19 cellular contexts compared by ENCODE assay signal in genomic region chr2:61268249-61268648, GRCh38.
"Had no signal": no experiment of that assay in that cellular context is flagged by ENCODE, and none has a peak within 500 bp of the region (broad histone marks: within the 10 kb centered on the region; RNA-seq: fewer than 3 reads in every experiment).

No MANE protein-coding gene starts in this region.

- H3K79me2 ChIP-seq: hepatocyte had no signal

- H3K36me3 ChIP-seq: colonic mucosa had no signal

- H3K4me1 ChIP-seq: ascending aorta, colonic mucosa, lower lobe of right lung, psoas muscle, spleen, transverse colon had no signal

- H3K27ac ChIP-seq: ascending aorta, colonic mucosa, hepatocyte, lower lobe of right lung, psoas muscle, spleen, transverse colon had no signal

- DNase-seq: activated CD4-positive, alpha-beta T cell treated with anti-CD3 and anti-CD28 coated beads, Interleukin-2, amount 50 U/mL, for 48 hours; activated CD8-positive, alpha-beta memory T cell treated with anti-CD3 and anti-CD28 coated beads, Interleukin-2, amount 10 ng/mL, durations not matched to agents 7 days and 5 days; activated effector memory CD4-positive, alpha-beta T cell treated with anti-CD3 and anti-CD28 coated beads, Interleukin-2, amount 50 U/mL, for 16 hours; activated naive CD8-positive, alpha-beta T cell treated with anti-CD3 and anti-CD28 coated beads, Interleukin-2, amount 10 ng/mL, durations not matched to agents 7 days and 5 days; activated T-cell treated with anti-CD3 and anti-CD28 coated beads, Interleukin-2, amount 50 U/mL, for 24 hours; colonic mucosa; lower lobe of right lung; natural killer cell; occipital lobe; psoas muscle; spleen; stimulated activated CD4-positive, alpha-beta T cell treated with anti-CD3 and anti-CD28 coated beads, Interleukin-1b, Interleukin-23, amount 100 ng/mL, for 48 hours; substantia nigra; T-helper 2 cell; transverse colon had no signal

- H3K9me3 ChIP-seq: ascending aorta, colonic mucosa, lower lobe of right lung, psoas muscle, spleen, transverse colon had no signal

- ATAC-seq: activated CD8-positive, alpha-beta memory T cell treated with anti-CD3 and anti-CD28 coated beads, Interleukin-2, amount 10 ng/mL, durations not matched to agents 7 days and 5 days; lower lobe of right lung; natural killer cell; sciatic nerve; stimulated activated memory B cell treated with anti-CD40 and anti-IgM and Interleukin-4, amounts not matched to agents 10 μg/mL and 1 μg/mL and 100 μg/mL, for 72 hours had no signal

- H3K27me3 ChIP-seq: ascending aorta, colonic mucosa, hepatocyte, spleen, transverse colon had no signal

- H3K4me3 ChIP-seq: ascending aorta, colonic mucosa, hepatocyte, lower lobe of right lung, psoas muscle, spleen, transverse colon had no signal

- H2AFZ ChIP-seq: hepatocyte had no signal

- H3K4me2 ChIP-seq: hepatocyte had no signal
